Comparison of ENCODE assay signal across 1 cellular context in genomic region chr2:177651833-177652232, GRCh38.
TF ChIP-seq lines count a peak whose summit lies in the region.

No MANE protein-coding gene starts in this region.

TF ChIP-seq in GM23338, 12 proteins besides CTCF, POLR2A, EP300 and RAD21 (continued from another document):
- no peak for TF ChIP-seq ZNF462 (CRISPR knock-in tag; IDR thresholded peaks at IDR 0.05)
- TF ChIP-seq EZH2 (IDR thresholded peaks at IDR 0.05; ENCODE audit: low read depth, unreplicated experiment) = no peak
- no peak for TF ChIP-seq JUNB (IDR thresholded peaks at IDR 0.05; ENCODE audit: unreplicated experiment)
- no peak for TF ChIP-seq POLR2AphosphoS5 (IDR thresholded peaks at IDR 0.05; ENCODE audit: low read depth)
- TF ChIP-seq CREB1 (CRISPR knock-in tag; IDR thresholded peaks at IDR 0.05; ENCODE audit: low read depth) = no peak
- TF ChIP-seq ETS1 (IDR thresholded peaks at IDR 0.05) = no peak
- no peak for TF ChIP-seq ZNF331 (CRISPR knock-in tag; IDR thresholded peaks at IDR 0.05; ENCODE audit: low read depth)
- no peak for TF ChIP-seq STAT1 (IDR thresholded peaks at IDR 0.05; ENCODE audit: unreplicated experiment)
- TF ChIP-seq EZH2phosphoT487 (IDR thresholded peaks at IDR 0.05; ENCODE audit: unreplicated experiment) = no peak
